ENCODE assay signal across 9 cellular contexts in genomic region chr3:190119734-190120133, GRCh38. TPM values are rescaled to one million over a fixed set of nuclear protein-coding genes. Genes with fewer than 3 reads are reported as not detected.
DNase-seq lines count a peak whose midpoint lies in the region; ATAC-seq and TF ChIP-seq lines count a peak whose summit lies in the region.
"Had no signal": no experiment of that assay in that cellular context is flagged by ENCODE, and none has a peak within 500 bp of the region (broad histone marks: within the 10 kb centered on the region; RNA-seq: fewer than 3 reads in every experiment).

No MANE protein-coding gene starts in this region.

- no peak for ATAC-seq in GM19455 (IDR thresholded peaks at IDR 0.05; ENCODE audit: unreplicated experiment)

- 0 out of 2 replicates have a peak, but pooled peaks cover 3% of the 10 kb centered on the region for H3K27me3 ChIP-seq in MM.1S (replicated peaks; ENCODE audit: insufficient read depth, low read length)
- H3K27me3 ChIP-seq in esophagus (ENCODE audit: control insufficient read depth in 1 of 2, insufficient read depth in 2 of 2, low read length in 2 of 2): no peaks in the 10 kb centered on the region
- H3K27me3 ChIP-seq in sigmoid colon: no peaks in the 10 kb centered on the region

- H3K9me3 Mint-ChIP-seq in T-helper 1 cell treated with Interleukin-12 subunit alpha and Interleukin-12 subunit beta and Interleukin-4 antibody, amounts not matched to agents 30 μg/mL and 1 μg/mL, for 36 hours: no peaks in the 10 kb centered on the region

- H3K27ac ChIP-seq in MM.1S (ENCODE audit: low read length) (no peak overlapping the region), esophagus (ENCODE audit: low read depth in 2 of 2, low read length in 1 of 2) (no peak overlapping the region), sigmoid colon (peak overlapping the region; percentile 89 to 96 (median 94))

- no peak overlapping the region for H3K9ac ChIP-seq in MM.1S (ENCODE audit: low read length)

- TF ChIP-seq CTCF in MM.1S (IDR thresholded peaks at IDR 0.05; ENCODE audit: low read length) (no peak), sigmoid colon (IDR thresholded peaks at IDR 0.05) (no peak)

- no peak for TF ChIP-seq POLR2A in sigmoid colon (IDR thresholded peaks at IDR 0.05)

- H3K4me1 Mint-ChIP-seq in T-helper 1 cell treated with Interleukin-12 subunit alpha and Interleukin-12 subunit beta and Interleukin-4 antibody, amounts not matched to agents 30 μg/mL and 1 μg/mL, for 36 hours (ENCODE audit: low read depth): peaks cover 2% of the 10 kb centered on the region

- H3K27ac Mint-ChIP-seq in T-helper 1 cell treated with Interleukin-12 subunit alpha and Interleukin-12 subunit beta and Interleukin-4 antibody, amounts not matched to agents 30 μg/mL and 1 μg/mL, for 36 hours: no peak overlapping the region

- H4K20me1 ChIP-seq in MM.1S (ENCODE audit: insufficient read depth, low read length): no peaks in the 10 kb centered on the region

- H3K27me3 Mint-ChIP-seq in T-helper 1 cell treated with Interleukin-12 subunit alpha and Interleukin-12 subunit beta and Interleukin-4 antibody, amounts not matched to agents 30 μg/mL and 1 μg/mL, for 36 hours (ENCODE audit: low read depth): peaks cover 55% of the 10 kb centered on the region

- H3K36me3 Mint-ChIP-seq in T-helper 1 cell treated with Interleukin-12 subunit alpha and Interleukin-12 subunit beta and Interleukin-4 antibody, amounts not matched to agents 30 μg/mL and 1 μg/mL, for 36 hours (ENCODE audit: low read depth): no peaks in the 10 kb centered on the region

- H3K4me3 ChIP-seq in MM.1S (ENCODE audit: low read length) (peak overlapping the region; percentile 75), esophagus (ENCODE audit: low read depth in 1 of 2, low read length in 2 of 2) (peak overlapping the region; percentile 71 to 85), sigmoid colon (peak overlapping the region; percentile 87 to 97 (median 96))

- intact Hi-C loops in sigmoid colon (cut with DNase I): loop anchor here (5.0 to 10.0 kb wide), 3 partner anchors 83 to 205 kb away; partner anchors contain the start of gene CLDN1

- no peaks in the 10 kb centered on the region for H3K9me3 ChIP-seq in MM.1S (replicated peaks; ENCODE audit: insufficient read depth, low read length)
- no peaks in the 10 kb centered on the region for H3K9me3 ChIP-seq in esophagus (ENCODE audit: control insufficient read depth in 2 of 2, insufficient read depth in 1 of 2, low read depth in 1 of 2, low read length in 1 of 2)
- no peaks in the 10 kb centered on the region for H3K9me3 ChIP-seq in sigmoid colon

- H3K4me3 Mint-ChIP-seq in T-helper 1 cell treated with Interleukin-12 subunit alpha and Interleukin-12 subunit beta and Interleukin-4 antibody, amounts not matched to agents 30 μg/mL and 1 μg/mL, for 36 hours: peak overlapping the region; percentile 47

- H3K9me2 ChIP-seq in MM.1S (replicated peaks; ENCODE audit: insufficient read depth, low read length): no peaks in the 10 kb centered on the region

- H2AFZ ChIP-seq in MM.1S (ENCODE audit: low read length): peak overlapping the region; percentile 26; the same call in 1 of the 2 replicates

- H3K4me1 ChIP-seq in MM.1S (ENCODE audit: low read length): peaks cover 9% of the 10 kb centered on the region; the same call in 1 of the 2 replicates
- peaks cover 0 to 3% of the 10 kb centered on the region in 2 donors for H3K4me1 ChIP-seq in esophagus (ENCODE audit: control insufficient read depth in 2 of 2, insufficient read depth in 2 of 2, low read length in 1 of 2)
- peaks cover 0 to 54% (median 35%) of the 10 kb centered on the region in 4 donors for H3K4me1 ChIP-seq in sigmoid colon

- DNase-seq in T-helper 1 cell (no peak), MM.1S (no peak), sigmoid colon (no peak), GF-D8 (lab: John Stamatoyannopoulos, UW) (no peak), H4 (ENCODE audit: low spot score) (no peak)

- H3K36me3 ChIP-seq in MM.1S (replicated peaks; ENCODE audit: insufficient read depth, low read length) (no peaks in the 10 kb centered on the region), esophagus (ENCODE audit: control insufficient read depth in 2 of 2, insufficient read depth in 2 of 2, low read length in 1 of 2) (no peaks in the 10 kb centered on the region), sigmoid colon (no peaks in the 10 kb centered on the region)

- peaks cover 8% of the 10 kb centered on the region; the same call in 1 of the 2 replicates for H3F3A ChIP-seq in MM.1S (ENCODE audit: insufficient read depth, low read length)

- no peak for TF ChIP-seq EP300 in sigmoid colon (IDR thresholded peaks at IDR 0.05)

- H3K4me2 ChIP-seq in MM.1S (ENCODE audit: low read depth, low read length): peak overlapping the region; percentile 93

- H3K79me2 ChIP-seq in MM.1S (ENCODE audit: low read length): no peaks in the 10 kb centered on the region

RNA-seq across cellular contexts. Expression of gene P3H2, which starts 1.0 kb away (rescaled TPM):
- polyA plus RNA-seq in esophagus (1 to 10 TPM; 4.9 to 9.8 TPM), sigmoid colon (10 to 100 TPM in 1 of 3 donors, 1 to 10 TPM in 2; 1.8 to 17.7 (median 6.0) TPM)
- total RNA-seq in sigmoid colon: 10 to 100 TPM; 29.6 to 41.7 (median 34.4) TPM
- 22.7 and 28.7 TPM in 2 replicates for total RNA-seq in H4 (2014; rRNA removed; shearing (Covaris generic))
- total RNA-seq: T-helper 2 cell treated with Interferon-gamma antibody and Interleukin-4, amounts not matched to agents 100 ng/mL and 5 ng/mL, for 36 hours had no signal

Comparison
In these comparisons a context has a peak if more than half of its experiments do, and no peak if none do; other contexts are left out.
1. H3K27ac ChIP-seq: peak in sigmoid colon (4 of 4); none in MM.1S (single experiment) and esophagus (0 of 2).
2. Peak in every context shown above with its lines, with median percentiles within 50 percentile points of each other: H3K4me3 ChIP-seq.